Comparison of ENCODE assay signal across 22 cellular contexts in the genomic region with DNA sequence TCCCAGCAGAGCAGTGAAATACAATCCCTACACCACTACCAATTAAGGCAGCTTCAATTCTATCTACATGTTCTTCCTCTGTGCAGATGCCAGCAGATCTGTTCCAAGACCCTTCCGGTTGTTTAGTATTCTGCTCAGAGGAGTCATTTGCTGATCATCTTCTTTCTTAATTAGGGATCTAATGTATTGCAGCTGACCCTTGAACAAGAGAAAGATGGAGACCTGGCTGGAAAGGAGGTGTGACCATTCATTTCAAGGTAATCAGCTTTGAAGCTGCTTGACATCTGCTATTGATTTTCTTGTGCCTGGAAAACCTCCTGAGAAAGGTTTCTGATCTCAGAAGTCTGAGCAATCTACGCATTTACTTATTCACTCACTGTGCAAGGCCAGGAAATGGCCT. TPM values are rescaled to one million over a fixed set of nuclear protein-coding genes. Genes with fewer than 3 reads are reported as not detected.
"Had no signal": no experiment of that assay in that cellular context is flagged by ENCODE, and none has a peak within 500 bp of the region (broad histone marks: within the 10 kb centered on the region; RNA-seq: fewer than 3 reads in every experiment).

No MANE protein-coding gene starts in this region.

- H3K9me3 ChIP-seq: upper lobe of left lung, uterus had no signal

- H3K27me3 ChIP-seq: tibial artery, upper lobe of left lung had no signal

- ATAC-seq: foreskin keratinocyte; sciatic nerve; stimulated activated memory B cell treated with anti-CD40 and anti-IgM and Interleukin-4, amounts not matched to agents 10 μg/mL and 1 μg/mL and 100 μg/mL, for 72 hours had no signal

- H3K4me3 ChIP-seq: spleen, tibial artery, upper lobe of left lung, uterus had no signal

- H3K27ac Mint-ChIP-seq: endodermal cell; naive B cell; stimulated activated memory B cell treated with anti-CD40 and anti-IgM and Interleukin-4, amounts not matched to agents 10 μg/mL and 1 μg/mL and 100 μg/mL, for 72 hours; stimulated activated naive CD8-positive, alpha-beta T cell treated with anti-CD3 and anti-CD28 coated beads, Interleukin-15, Interleukin-2, amounts not matched to agents 100 ng/mL and 50 ng/mL, for 24 hours had no signal

- DNase-seq: effector CD4-positive, alpha-beta T cell; endodermal cell; erythroblast; foreskin keratinocyte; head of caudate nucleus; hippocampal formation; kidney glomerular epithelial cell; mesendoderm; naive B cell; posterior cingulate gyrus; spleen; stimulated activated CD4-positive, alpha-beta T cell treated with anti-CD3 and anti-CD28 coated beads, Interleukin-15, amount 100 ng/mL, for 24 hours; stimulated activated CD4-positive, alpha-beta T cell treated with anti-CD3 and anti-CD28 coated beads, Interleukin-1b, Interleukin-23, amount 100 ng/mL, for 48 hours; stimulated activated CD4-positive, alpha-beta T cell treated with anti-CD3 and anti-CD28 coated beads, Interleukin-4, amount 100 ng/mL, for 24 hours; tibial artery; upper lobe of left lung; uterus had no signal

- H3K27ac ChIP-seq: foreskin keratinocyte, spleen, tibial artery, upper lobe of left lung, uterus had no signal

- H3K36me3 ChIP-seq: spleen, tibial artery, upper lobe of left lung, uterus had no signal

- H3K36me3 Mint-ChIP-seq: stimulated activated memory B cell treated with anti-CD40 and anti-IgM and Interleukin-4, amounts not matched to agents 10 μg/mL and 1 μg/mL and 100 μg/mL, for 72 hours had no signal

RNA-seq across cellular contexts. Expression of gene SYN3, which starts 24.0 kb away (rescaled TPM):
- total RNA-seq: endothelial cell of umbilical vein, foreskin keratinocyte, pulmonary artery endothelial cell had no signal
